Comparison of ENCODE assay signal across 1 cellular context in the genomic region with DNA sequence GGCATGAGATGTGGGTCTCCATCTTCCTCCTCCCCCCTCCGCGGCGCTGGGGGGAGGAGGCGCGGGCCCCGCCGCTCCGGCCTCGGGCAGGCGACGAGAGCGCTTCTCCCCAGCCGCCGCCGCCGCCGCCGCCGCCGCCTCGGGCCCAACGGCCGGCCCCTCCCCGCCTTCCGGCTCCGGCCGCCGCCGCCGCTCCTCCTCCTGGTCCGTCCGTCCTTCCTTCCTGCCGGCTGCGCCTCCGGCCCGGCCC.
TF ChIP-seq lines count a peak whose summit lies in the region.

No MANE protein-coding gene starts in this region.

TF ChIP-seq in K562, 482 proteins besides CTCF, POLR2A, EP300 and RAD21 (continued from another document and continues in another):
- TF ChIP-seq, protein P1, sequence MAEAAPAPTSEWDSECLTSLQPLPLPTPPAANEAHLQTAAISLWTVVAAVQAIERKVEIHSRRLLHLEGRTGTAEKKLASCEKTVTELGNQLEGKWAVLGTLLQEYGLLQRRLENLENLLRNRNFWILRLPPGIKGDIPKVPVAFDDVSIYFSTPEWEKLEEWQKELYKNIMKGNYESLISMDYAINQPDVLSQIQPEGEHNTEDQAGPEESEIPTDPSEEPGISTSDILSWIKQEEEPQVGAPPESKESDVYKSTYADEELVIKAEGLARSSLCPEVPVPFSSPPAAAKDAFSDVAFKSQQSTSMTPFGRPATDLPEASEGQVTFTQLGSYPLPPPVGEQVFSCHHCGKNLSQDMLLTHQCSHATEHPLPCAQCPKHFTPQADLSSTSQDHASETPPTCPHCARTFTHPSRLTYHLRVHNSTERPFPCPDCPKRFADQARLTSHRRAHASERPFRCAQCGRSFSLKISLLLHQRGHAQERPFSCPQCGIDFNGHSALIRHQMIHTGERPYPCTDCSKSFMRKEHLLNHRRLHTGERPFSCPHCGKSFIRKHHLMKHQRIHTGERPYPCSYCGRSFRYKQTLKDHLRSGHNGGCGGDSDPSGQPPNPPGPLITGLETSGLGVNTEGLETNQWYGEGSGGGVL (CRISPR knock-in tag; IDR thresholded peaks at IDR 0.05): no peak
- no peak for TF ChIP-seq SNIP1 (IDR thresholded peaks at IDR 0.05; ENCODE audit: low read depth)
- TF ChIP-seq, protein P2, sequence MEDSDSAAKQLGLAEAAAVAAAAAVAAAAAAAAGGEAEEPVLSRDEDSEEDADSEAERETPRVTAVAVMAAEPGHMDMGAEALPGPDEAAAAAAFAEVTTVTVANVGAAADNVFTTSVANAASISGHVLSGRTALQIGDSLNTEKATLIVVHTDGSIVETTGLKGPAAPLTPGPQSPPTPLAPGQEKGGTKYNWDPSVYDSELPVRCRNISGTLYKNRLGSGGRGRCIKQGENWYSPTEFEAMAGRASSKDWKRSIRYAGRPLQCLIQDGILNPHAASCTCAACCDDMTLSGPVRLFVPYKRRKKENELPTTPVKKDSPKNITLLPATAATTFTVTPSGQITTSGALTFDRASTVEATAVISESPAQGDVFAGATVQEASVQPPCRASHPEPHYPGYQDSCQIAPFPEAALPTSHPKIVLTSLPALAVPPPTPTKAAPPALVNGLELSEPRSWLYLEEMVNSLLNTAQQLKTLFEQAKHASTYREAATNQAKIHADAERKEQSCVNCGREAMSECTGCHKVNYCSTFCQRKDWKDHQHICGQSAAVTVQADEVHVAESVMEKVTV (CRISPR knock-in tag; IDR thresholded peaks at IDR 0.05): no peak
- no peak for TF ChIP-seq ZNF318 (IDR thresholded peaks at IDR 0.05; ENCODE audit: borderline replicate concordance in 1 of 2, low read depth in 1 of 2)
- TF ChIP-seq MAX (CRISPR knock-in tag; IDR thresholded peaks at IDR 0.05): no peak
- TF ChIP-seq, protein P3, sequence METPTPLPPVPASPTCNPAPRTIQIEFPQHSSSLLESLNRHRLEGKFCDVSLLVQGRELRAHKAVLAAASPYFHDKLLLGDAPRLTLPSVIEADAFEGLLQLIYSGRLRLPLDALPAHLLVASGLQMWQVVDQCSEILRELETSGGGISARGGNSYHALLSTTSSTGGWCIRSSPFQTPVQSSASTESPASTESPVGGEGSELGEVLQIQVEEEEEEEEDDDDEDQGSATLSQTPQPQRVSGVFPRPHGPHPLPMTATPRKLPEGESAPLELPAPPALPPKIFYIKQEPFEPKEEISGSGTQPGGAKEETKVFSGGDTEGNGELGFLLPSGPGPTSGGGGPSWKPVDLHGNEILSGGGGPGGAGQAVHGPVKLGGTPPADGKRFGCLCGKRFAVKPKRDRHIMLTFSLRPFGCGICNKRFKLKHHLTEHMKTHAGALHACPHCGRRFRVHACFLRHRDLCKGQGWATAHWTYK (CRISPR knock-in tag; IDR thresholded peaks at IDR 0.05): no peak
- TF ChIP-seq, protein P4, sequence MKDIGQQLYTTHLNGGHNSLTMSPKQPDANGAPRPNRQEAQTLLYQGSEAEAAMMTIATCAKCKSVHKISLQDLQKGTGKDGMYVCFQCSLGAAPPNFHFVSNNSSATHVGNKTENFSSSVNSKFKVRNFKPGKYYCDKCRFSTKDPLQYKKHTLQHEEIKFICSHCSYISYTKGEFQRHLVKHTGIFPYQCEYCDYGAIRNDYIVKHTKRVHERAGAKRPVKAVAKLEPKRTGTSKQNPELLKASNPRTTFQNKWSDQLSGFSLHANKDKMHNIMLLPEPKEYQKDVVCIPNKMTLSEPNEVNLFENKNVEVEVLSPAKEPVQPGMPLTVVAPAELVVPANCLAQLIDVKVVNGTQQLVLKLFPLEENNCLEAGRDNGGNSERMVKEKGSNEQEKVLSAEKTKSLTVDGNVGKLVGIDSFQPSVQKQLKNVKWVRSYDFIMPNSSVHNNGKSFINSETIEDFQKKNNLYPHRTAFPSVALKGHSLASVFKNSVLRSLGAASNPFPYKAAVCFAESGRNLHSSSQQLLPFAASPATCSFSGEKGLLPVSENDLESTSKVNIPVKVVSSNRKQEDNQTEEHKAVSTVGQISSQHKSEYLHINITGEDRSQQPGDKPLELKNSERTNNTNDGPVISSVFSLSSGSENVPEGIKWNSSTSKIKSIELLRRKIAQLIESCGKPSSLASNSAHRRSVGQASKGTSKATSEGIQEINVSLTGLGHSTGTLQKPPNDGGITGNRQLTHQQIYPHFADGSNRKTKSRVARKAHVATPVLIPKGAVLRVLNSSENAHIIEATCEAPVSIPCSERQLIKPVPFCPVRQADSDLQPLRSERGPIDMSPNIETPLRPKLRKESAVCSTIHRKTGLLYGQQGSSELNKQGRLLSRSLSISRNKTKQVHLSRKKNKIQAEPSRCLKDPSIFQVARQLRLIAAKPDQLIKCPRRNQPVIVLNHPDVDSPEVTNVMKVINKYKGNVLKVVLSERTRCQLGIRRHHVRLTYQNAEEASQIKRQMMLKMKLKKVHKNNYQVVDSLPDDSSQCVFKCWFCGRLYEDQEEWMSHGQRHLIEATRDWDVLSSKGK (CRISPR knock-in tag; IDR thresholded peaks at IDR 0.05): no peak
- no peak for TF ChIP-seq TGIF2 (CRISPR knock-in tag; IDR thresholded peaks at IDR 0.05)
- no peak for TF ChIP-seq TSC22D4 (tag; IDR thresholded peaks at IDR 0.05)
- TF ChIP-seq ZKSCAN1 (IDR thresholded peaks at IDR 0.05; ENCODE audit: low read depth, low read length): no peak
- TF ChIP-seq, protein P5, sequence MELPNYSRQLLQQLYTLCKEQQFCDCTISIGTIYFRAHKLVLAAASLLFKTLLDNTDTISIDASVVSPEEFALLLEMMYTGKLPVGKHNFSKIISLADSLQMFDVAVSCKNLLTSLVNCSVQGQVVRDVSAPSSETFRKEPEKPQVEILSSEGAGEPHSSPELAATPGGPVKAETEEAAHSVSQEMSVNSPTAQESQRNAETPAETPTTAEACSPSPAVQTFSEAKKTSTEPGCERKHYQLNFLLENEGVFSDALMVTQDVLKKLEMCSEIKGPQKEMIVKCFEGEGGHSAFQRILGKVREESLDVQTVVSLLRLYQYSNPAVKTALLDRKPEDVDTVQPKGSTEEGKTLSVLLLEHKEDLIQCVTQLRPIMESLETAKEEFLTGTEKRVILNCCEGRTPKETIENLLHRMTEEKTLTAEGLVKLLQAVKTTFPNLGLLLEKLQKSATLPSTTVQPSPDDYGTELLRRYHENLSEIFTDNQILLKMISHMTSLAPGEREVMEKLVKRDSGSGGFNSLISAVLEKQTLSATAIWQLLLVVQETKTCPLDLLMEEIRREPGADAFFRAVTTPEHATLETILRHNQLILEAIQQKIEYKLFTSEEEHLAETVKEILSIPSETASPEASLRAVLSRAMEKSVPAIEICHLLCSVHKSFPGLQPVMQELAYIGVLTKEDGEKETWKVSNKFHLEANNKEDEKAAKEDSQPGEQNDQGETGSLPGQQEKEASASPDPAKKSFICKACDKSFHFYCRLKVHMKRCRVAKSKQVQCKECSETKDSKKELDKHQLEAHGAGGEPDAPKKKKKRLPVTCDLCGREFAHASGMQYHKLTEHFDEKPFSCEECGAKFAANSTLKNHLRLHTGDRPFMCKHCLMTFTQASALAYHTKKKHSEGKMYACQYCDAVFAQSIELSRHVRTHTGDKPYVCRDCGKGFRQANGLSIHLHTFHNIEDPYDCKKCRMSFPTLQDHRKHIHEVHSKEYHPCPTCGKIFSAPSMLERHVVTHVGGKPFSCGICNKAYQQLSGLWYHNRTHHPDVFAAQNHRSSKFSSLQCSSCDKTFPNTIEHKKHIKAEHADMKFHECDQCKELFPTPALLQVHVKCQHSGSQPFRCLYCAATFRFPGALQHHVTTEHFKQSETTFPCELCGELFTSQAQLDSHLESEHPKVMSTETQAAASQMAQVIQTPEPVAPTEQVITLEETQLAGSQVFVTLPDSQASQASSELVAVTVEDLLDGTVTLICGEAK (IDR thresholded peaks at IDR 0.05): peak; percentile 48; the same call in 1 of the 2 replicates
- TF ChIP-seq, protein P5 (CRISPR knock-in tag; IDR thresholded peaks at IDR 0.05): no peak
- TF ChIP-seq YY1 (IDR thresholded peaks at IDR 0.05; ENCODE audit: borderline replicate concordance in 1 of 3, control insufficient read depth in 1 of 3, extremely low read depth in 1 of 3, insufficient read depth in 3 of 3, insufficient read length in 1 of 3, insufficient replicate concordance in 2 of 3, low read depth in 1 of 3, low read length in 2 of 3): peak in 1 of 3 experiments; percentile 11
- TF ChIP-seq, protein P6, sequence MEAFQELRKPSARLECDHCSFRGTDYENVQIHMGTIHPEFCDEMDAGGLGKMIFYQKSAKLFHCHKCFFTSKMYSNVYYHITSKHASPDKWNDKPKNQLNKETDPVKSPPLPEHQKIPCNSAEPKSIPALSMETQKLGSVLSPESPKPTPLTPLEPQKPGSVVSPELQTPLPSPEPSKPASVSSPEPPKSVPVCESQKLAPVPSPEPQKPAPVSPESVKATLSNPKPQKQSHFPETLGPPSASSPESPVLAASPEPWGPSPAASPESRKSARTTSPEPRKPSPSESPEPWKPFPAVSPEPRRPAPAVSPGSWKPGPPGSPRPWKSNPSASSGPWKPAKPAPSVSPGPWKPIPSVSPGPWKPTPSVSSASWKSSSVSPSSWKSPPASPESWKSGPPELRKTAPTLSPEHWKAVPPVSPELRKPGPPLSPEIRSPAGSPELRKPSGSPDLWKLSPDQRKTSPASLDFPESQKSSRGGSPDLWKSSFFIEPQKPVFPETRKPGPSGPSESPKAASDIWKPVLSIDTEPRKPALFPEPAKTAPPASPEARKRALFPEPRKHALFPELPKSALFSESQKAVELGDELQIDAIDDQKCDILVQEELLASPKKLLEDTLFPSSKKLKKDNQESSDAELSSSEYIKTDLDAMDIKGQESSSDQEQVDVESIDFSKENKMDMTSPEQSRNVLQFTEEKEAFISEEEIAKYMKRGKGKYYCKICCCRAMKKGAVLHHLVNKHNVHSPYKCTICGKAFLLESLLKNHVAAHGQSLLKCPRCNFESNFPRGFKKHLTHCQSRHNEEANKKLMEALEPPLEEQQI (IDR thresholded peaks at IDR 0.05): no peak
- no peak for TF ChIP-seq ZKSCAN8 (CRISPR knock-in tag; IDR thresholded peaks at IDR 0.05)
- TF ChIP-seq GABPA (tag; conservative IDR thresholded peaks at IDR 0.05; ENCODE audit: low read depth): peak; percentile 92
